In the genomic region with DNA sequence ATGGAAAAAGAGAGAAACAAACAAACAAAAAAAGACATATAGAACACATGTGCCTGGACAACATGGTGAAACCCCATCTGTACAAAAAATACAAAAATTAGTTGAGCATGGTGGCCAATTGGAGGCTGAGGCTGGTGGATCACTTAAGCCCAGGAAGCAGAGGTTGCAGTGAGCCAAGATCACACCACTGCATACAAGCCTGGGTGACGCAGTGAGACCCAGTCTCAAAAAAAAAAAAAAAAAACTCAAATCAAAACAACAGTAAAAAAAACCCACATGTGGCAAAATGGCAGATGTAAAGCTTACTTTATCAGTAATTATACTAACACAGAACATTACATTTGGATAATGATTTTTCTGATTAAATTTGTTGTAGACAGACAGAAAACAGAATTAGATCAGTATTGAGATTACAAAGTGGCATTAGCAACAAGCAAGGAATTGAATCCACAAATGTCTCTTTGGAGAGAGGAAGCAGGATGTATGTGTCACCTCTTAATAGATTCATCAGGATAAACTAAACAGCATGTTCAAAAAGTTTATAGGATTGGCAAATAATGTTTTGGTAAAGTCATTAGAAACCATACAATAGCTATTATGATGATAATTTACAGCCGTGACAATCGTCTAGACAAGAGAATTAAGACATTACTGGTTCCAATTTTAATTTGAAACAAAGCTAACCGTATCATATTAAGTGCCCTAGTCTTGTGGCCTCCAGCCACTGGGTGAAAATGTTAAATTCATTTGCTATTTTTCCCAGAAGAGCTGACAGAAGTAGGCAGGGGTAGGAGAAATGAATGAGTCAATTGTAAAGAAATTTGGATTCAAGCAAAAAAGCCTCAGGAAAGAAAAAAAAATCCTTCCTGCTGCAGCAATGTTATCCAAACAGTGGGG, we compare ENCODE assay signal across 2 cellular contexts.
TF ChIP-seq lines count a peak whose summit lies in the region.

No MANE protein-coding gene starts in this region.

TF ChIP-seq in SK-N-SH treated with all-trans-retinoic acid at 6 μM for 48 hours, 23 proteins besides CTCF, POLR2A, EP300 and RAD21 (continued from another document and continues in another):
- TF ChIP-seq, protein P1, sequence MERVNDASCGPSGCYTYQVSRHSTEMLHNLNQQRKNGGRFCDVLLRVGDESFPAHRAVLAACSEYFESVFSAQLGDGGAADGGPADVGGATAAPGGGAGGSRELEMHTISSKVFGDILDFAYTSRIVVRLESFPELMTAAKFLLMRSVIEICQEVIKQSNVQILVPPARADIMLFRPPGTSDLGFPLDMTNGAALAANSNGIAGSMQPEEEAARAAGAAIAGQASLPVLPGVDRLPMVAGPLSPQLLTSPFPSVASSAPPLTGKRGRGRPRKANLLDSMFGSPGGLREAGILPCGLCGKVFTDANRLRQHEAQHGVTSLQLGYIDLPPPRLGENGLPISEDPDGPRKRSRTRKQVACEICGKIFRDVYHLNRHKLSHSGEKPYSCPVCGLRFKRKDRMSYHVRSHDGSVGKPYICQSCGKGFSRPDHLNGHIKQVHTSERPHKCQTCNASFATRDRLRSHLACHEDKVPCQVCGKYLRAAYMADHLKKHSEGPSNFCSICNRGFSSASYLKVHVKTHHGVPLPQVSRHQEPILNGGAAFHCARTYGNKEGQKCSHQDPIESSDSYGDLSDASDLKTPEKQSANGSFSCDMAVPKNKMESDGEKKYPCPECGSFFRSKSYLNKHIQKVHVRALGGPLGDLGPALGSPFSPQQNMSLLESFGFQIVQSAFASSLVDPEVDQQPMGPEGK (CRISPR knock-in tag; IDR thresholded peaks at IDR 0.05; ENCODE audit: borderline replicate concordance): no peak; the same call in 1 of the 2 replicates
- TF ChIP-seq ZNF565 (CRISPR knock-in tag; conservative IDR thresholded peaks at IDR 0.05; ENCODE audit: low read depth) (0 out of 2 replicates have a peak, but pooled peaks have one; percentile 24), CSDC2 (CRISPR knock-in tag; IDR thresholded peaks at IDR 0.05) (no peak), ZFP30 (CRISPR knock-in tag; IDR thresholded peaks at IDR 0.05) (no peak; the same call in none of the 2 replicates), RARB (CRISPR knock-in tag; IDR thresholded peaks at IDR 0.05) (no peak), TOX (CRISPR knock-in tag; IDR thresholded peaks at IDR 0.05; ENCODE audit: borderline replicate concordance) (no peak), BACH2 (CRISPR knock-in tag; IDR thresholded peaks at IDR 0.05; ENCODE audit: borderline replicate concordance) (no peak), ZNF70 (CRISPR knock-in tag; IDR thresholded peaks at IDR 0.05) (no peak; the same call in 1 of the 2 replicates), ARNTL (CRISPR knock-in tag; IDR thresholded peaks at IDR 0.05; ENCODE audit: borderline replicate concordance, low read depth) (no peak)
- TF ChIP-seq, protein P2, sequence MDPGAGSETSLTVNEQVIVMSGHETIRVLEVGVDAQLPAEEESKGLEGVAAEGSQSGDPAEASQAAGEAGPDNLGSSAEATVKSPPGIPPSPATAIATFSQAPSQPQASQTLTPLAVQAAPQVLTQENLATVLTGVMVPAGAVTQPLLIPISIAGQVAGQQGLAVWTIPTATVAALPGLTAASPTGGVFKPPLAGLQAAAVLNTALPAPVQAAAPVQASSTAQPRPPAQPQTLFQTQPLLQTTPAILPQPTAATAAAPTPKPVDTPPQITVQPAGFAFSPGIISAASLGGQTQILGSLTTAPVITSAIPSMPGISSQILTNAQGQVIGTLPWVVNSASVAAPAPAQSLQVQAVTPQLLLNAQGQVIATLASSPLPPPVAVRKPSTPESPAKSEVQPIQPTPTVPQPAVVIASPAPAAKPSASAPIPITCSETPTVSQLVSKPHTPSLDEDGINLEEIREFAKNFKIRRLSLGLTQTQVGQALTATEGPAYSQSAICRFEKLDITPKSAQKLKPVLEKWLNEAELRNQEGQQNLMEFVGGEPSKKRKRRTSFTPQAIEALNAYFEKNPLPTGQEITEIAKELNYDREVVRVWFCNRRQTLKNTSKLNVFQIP (CRISPR knock-in tag; IDR thresholded peaks at IDR 0.05; ENCODE audit: borderline replicate concordance, low read depth): peak; percentile 93
- TF ChIP-seq, protein P3, sequence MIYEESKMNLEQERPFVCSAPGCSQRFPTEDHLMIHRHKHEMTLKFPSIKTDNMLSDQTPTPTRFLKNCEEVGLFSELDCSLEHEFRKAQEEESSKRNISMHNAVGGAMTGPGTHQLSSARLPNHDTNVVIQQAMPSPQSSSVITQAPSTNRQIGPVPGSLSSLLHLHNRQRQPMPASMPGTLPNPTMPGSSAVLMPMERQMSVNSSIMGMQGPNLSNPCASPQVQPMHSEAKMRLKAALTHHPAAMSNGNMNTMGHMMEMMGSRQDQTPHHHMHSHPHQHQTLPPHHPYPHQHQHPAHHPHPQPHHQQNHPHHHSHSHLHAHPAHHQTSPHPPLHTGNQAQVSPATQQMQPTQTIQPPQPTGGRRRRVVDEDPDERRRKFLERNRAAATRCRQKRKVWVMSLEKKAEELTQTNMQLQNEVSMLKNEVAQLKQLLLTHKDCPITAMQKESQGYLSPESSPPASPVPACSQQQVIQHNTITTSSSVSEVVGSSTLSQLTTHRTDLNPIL (CRISPR knock-in tag; IDR thresholded peaks at IDR 0.05; ENCODE audit: low read depth): peak; percentile 87
- TF ChIP-seq, protein P4, sequence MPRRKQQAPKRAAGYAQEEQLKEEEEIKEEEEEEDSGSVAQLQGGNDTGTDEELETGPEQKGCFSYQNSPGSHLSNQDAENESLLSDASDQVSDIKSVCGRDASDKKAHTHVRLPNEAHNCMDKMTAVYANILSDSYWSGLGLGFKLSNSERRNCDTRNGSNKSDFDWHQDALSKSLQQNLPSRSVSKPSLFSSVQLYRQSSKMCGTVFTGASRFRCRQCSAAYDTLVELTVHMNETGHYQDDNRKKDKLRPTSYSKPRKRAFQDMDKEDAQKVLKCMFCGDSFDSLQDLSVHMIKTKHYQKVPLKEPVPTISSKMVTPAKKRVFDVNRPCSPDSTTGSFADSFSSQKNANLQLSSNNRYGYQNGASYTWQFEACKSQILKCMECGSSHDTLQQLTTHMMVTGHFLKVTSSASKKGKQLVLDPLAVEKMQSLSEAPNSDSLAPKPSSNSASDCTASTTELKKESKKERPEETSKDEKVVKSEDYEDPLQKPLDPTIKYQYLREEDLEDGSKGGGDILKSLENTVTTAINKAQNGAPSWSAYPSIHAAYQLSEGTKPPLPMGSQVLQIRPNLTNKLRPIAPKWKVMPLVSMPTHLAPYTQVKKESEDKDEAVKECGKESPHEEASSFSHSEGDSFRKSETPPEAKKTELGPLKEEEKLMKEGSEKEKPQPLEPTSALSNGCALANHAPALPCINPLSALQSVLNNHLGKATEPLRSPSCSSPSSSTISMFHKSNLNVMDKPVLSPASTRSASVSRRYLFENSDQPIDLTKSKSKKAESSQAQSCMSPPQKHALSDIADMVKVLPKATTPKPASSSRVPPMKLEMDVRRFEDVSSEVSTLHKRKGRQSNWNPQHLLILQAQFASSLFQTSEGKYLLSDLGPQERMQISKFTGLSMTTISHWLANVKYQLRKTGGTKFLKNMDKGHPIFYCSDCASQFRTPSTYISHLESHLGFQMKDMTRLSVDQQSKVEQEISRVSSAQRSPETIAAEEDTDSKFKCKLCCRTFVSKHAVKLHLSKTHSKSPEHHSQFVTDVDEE (CRISPR knock-in tag; IDR thresholded peaks at IDR 0.05): peak; percentile 99
- TF ChIP-seq, protein P5, sequence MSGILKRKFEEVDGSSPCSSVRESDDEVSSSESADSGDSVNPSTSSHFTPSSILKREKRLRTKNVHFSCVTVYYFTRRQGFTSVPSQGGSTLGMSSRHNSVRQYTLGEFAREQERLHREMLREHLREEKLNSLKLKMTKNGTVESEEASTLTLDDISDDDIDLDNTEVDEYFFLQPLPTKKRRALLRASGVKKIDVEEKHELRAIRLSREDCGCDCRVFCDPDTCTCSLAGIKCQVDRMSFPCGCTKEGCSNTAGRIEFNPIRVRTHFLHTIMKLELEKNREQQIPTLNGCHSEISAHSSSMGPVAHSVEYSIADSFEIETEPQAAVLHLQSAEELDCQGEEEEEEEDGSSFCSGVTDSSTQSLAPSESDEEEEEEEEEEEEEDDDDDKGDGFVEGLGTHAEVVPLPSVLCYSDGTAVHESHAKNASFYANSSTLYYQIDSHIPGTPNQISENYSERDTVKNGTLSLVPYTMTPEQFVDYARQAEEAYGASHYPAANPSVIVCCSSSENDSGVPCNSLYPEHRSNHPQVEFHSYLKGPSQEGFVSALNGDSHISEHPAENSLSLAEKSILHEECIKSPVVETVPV (CRISPR knock-in tag; IDR thresholded peaks at IDR 0.05): peak; percentile 99

TF ChIP-seq in HepG2, 621 proteins besides CTCF, POLR2A, EP300 and RAD21 (continued from another document):
- TF ChIP-seq, protein P6, sequence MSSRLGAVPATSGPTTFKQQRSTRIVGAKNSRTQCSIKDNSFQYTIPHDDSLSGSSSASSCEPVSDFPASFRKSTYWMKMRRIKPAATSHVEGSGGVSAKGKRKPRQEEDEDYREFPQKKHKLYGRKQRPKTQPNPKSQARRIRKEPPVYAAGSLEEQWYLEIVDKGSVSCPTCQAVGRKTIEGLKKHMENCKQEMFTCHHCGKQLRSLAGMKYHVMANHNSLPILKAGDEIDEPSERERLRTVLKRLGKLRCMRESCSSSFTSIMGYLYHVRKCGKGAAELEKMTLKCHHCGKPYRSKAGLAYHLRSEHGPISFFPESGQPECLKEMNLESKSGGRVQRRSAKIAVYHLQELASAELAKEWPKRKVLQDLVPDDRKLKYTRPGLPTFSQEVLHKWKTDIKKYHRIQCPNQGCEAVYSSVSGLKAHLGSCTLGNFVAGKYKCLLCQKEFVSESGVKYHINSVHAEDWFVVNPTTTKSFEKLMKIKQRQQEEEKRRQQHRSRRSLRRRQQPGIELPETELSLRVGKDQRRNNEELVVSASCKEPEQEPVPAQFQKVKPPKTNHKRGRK (CRISPR knock-in tag; IDR thresholded peaks at IDR 0.05): no peak
- TF ChIP-seq SAP130 (CRISPR knock-in tag; IDR thresholded peaks at IDR 0.05; ENCODE audit: low read depth): no peak
- TF ChIP-seq NONO (IDR thresholded peaks at IDR 0.05): no peak
- no peak for TF ChIP-seq NONO (CRISPR knock-in tag; conservative IDR thresholded peaks at IDR 0.05)
- TF ChIP-seq ZBTB7B (CRISPR knock-in tag; IDR thresholded peaks at IDR 0.05): no peak
- TF ChIP-seq MED8 (CRISPR knock-in tag; IDR thresholded peaks at IDR 0.05; ENCODE audit: insufficient replicate concordance): no peak
- TF ChIP-seq, protein P7, sequence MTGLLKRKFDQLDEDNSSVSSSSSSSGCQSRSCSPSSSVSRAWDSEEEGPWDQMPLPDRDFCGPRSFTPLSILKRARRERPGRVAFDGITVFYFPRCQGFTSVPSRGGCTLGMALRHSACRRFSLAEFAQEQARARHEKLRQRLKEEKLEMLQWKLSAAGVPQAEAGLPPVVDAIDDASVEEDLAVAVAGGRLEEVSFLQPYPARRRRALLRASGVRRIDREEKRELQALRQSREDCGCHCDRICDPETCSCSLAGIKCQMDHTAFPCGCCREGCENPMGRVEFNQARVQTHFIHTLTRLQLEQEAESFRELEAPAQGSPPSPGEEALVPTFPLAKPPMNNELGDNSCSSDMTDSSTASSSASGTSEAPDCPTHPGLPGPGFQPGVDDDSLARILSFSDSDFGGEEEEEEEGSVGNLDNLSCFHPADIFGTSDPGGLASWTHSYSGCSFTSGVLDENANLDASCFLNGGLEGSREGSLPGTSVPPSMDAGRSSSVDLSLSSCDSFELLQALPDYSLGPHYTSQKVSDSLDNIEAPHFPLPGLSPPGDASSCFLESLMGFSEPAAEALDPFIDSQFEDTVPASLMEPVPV (CRISPR knock-in tag; IDR thresholded peaks at IDR 0.05): no peak
- TF ChIP-seq, protein P8, sequence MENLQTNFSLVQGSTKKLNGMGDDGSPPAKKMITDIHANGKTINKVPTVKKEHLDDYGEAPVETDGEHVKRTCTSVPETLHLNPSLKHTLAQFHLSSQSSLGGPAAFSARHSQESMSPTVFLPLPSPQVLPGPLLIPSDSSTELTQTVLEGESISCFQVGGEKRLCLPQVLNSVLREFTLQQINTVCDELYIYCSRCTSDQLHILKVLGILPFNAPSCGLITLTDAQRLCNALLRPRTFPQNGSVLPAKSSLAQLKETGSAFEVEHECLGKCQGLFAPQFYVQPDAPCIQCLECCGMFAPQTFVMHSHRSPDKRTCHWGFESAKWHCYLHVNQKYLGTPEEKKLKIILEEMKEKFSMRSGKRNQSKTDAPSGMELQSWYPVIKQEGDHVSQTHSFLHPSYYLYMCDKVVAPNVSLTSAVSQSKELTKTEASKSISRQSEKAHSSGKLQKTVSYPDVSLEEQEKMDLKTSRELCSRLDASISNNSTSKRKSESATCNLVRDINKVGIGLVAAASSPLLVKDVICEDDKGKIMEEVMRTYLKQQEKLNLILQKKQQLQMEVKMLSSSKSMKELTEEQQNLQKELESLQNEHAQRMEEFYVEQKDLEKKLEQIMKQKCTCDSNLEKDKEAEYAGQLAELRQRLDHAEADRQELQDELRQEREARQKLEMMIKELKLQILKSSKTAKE (CRISPR knock-in tag; IDR thresholded peaks at IDR 0.05; ENCODE audit: borderline replicate concordance): no peak
- no peak for TF ChIP-seq ZNF644 (CRISPR knock-in tag; IDR thresholded peaks at IDR 0.05; ENCODE audit: low read depth)
- no peak for TF ChIP-seq ZSCAN25 (CRISPR knock-in tag; IDR thresholded peaks at IDR 0.05)
- TF ChIP-seq ZNF766 (CRISPR knock-in tag; IDR thresholded peaks at IDR 0.05; ENCODE audit: borderline replicate concordance): no peak
- TF ChIP-seq, protein P9, sequence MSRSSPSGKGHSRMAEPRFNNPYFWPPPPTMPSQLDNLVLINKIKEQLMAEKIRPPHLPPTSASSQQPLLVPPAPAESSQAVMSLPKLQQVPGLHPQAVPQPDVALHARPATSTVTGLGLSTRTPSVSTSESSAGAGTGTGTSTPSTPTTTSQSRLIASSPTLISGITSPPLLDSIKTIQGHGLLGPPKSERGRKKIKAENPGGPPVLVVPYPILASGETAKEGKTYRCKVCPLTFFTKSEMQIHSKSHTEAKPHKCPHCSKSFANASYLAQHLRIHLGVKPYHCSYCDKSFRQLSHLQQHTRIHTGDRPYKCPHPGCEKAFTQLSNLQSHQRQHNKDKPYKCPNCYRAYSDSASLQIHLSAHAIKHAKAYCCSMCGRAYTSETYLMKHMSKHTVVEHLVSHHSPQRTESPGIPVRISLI (CRISPR knock-in tag; IDR thresholded peaks at IDR 0.05; ENCODE audit: borderline replicate concordance): no peak
- TF ChIP-seq, protein P10, sequence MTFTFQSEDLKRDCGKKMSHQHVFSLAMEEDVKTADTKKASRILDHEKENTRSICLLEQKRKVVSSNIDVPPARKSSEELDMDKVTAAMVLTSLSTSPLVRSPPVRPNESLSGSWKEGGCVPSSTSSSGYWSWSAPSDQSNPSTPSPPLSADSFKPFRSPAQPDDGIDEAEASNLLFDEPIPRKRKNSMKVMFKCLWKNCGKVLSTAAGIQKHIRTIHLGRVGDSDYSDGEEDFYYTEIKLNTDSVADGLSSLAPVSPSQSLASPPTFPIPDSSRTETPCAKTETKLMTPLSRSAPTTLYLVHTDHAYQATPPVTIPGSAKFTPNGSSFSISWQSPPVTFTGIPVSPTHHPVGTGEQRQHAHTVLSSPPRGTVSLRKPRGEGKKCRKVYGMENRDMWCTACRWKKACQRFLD (CRISPR knock-in tag; IDR thresholded peaks at IDR 0.05; ENCODE audit: borderline replicate concordance): no peak
- no peak for TF ChIP-seq MTA3 (CRISPR knock-in tag; IDR thresholded peaks at IDR 0.05)
- TF ChIP-seq FOXK2 (IDR thresholded peaks at IDR 0.05): no peak
- TF ChIP-seq, protein P11, sequence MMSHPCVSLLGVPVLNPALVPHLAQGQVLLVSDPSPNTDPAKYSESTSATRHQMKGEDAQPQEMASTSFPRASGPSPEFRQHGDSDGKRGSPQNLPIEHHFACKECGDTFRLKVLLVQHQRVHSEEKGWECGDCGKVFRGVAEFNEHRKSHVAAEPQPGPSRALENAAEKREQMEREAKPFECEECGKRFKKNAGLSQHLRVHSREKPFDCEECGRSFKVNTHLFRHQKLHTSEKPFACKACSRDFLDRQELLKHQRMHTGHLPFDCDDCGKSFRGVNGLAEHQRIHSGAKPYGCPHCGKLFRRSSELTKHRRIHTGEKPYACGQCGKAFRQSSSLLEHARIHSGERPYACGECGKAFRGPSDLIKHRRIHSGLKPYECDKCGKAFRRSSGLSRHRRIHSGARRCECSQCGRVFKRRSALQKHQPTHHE (CRISPR knock-in tag; IDR thresholded peaks at IDR 0.05; ENCODE audit: borderline replicate concordance): no peak
- TF ChIP-seq, protein P12, sequence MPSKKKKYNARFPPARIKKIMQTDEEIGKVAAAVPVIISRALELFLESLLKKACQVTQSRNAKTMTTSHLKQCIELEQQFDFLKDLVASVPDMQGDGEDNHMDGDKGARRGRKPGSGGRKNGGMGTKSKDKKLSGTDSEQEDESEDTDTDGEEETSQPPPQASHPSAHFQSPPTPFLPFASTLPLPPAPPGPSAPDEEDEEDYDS (CRISPR knock-in tag; IDR thresholded peaks at IDR 0.05): no peak
